In genomic region chr3:134883697-134884385, GRCh38 we compare ENCODE assay signal across 15 cellular contexts.
"Had no signal": no experiment of that assay in that cellular context is flagged by ENCODE, and none has a peak within 500 bp of the region (broad histone marks: within the 10 kb centered on the region; RNA-seq: fewer than 3 reads in every experiment).

No MANE protein-coding gene starts in this region.

- H3K36me3 ChIP-seq: breast epithelium had no signal

- DNase-seq: activated effector memory CD4-positive, alpha-beta T cell treated with Interleukin-2 at 50 U/mL for 16 hours; activated T-cell treated with anti-CD3 and anti-CD28 coated beads, Interleukin-2, amount 50 U/mL, for 1 hour; amniotic stem cell; islet precursor cell; left ventricle myocardium superior; mesenchymal stem cell; small intestine; stimulated activated naive B cell treated with anti-CD40 and anti-IgM and Interleukin-4, amounts not matched to agents 10 μg/mL and 1 μg/mL and 100 μg/mL, for 72 hours; substantia nigra; SW 1271; trophoblast cell had no signal

- H3K9me3 ChIP-seq: breast epithelium had no signal

- H3K27ac ChIP-seq: breast epithelium had no signal

- H3K27me3 Mint-ChIP-seq: activated naive CD4-positive, alpha-beta T cell treated with anti-CD3 and anti-CD28 coated beads, Interleukin-2, amount 50 U/mL, for 24 hours had no signal

- H3K4me3 ChIP-seq: breast epithelium had no signal

- H3K4me1 Mint-ChIP-seq: activated naive CD4-positive, alpha-beta T cell treated with anti-CD3 and anti-CD28 coated beads, Interleukin-2, amount 50 U/mL, for 24 hours had no signal

- H3K36me3 Mint-ChIP-seq: activated naive CD4-positive, alpha-beta T cell treated with anti-CD3 and anti-CD28 coated beads, Interleukin-2, amount 50 U/mL, for 24 hours; stimulated activated naive B cell treated with anti-CD40 and anti-IgM and Interleukin-4, amounts not matched to agents 10 μg/mL and 1 μg/mL and 100 μg/mL, for 72 hours had no signal

- H3K4me3 Mint-ChIP-seq: activated naive CD4-positive, alpha-beta T cell treated with anti-CD3 and anti-CD28 coated beads, Interleukin-2, amount 50 U/mL, for 24 hours; nephron; stimulated activated naive B cell treated with anti-CD40 and anti-IgM and Interleukin-4, amounts not matched to agents 10 μg/mL and 1 μg/mL and 100 μg/mL, for 72 hours; T-helper 2 cell treated with Interferon-gamma antibody and Interleukin-4, amounts not matched to agents 5 μg/mL and 100 μg/mL, for 36 hours had no signal

- H3K27me3 ChIP-seq: breast epithelium had no signal

- H3K4me1 ChIP-seq: breast epithelium had no signal

- H3K27ac Mint-ChIP-seq: activated naive CD4-positive, alpha-beta T cell treated with anti-CD3 and anti-CD28 coated beads, Interleukin-2, amount 50 U/mL, for 24 hours; nephron; stimulated activated naive B cell treated with anti-CD40 and anti-IgM and Interleukin-4, amounts not matched to agents 10 μg/mL and 1 μg/mL and 100 μg/mL, for 72 hours; T-helper 2 cell treated with Interferon-gamma antibody and Interleukin-4, amounts not matched to agents 5 μg/mL and 100 μg/mL, for 36 hours had no signal

- H3K9me3 Mint-ChIP-seq: activated naive CD4-positive, alpha-beta T cell treated with anti-CD3 and anti-CD28 coated beads, Interleukin-2, amount 50 U/mL, for 24 hours; stimulated activated naive B cell treated with anti-CD40 and anti-IgM and Interleukin-4, amounts not matched to agents 10 μg/mL and 1 μg/mL and 100 μg/mL, for 72 hours; T-helper 2 cell treated with Interferon-gamma antibody and Interleukin-4, amounts not matched to agents 5 μg/mL and 100 μg/mL, for 36 hours had no signal
